ENCODE assay signal across 1 cellular context in the genomic region with DNA sequence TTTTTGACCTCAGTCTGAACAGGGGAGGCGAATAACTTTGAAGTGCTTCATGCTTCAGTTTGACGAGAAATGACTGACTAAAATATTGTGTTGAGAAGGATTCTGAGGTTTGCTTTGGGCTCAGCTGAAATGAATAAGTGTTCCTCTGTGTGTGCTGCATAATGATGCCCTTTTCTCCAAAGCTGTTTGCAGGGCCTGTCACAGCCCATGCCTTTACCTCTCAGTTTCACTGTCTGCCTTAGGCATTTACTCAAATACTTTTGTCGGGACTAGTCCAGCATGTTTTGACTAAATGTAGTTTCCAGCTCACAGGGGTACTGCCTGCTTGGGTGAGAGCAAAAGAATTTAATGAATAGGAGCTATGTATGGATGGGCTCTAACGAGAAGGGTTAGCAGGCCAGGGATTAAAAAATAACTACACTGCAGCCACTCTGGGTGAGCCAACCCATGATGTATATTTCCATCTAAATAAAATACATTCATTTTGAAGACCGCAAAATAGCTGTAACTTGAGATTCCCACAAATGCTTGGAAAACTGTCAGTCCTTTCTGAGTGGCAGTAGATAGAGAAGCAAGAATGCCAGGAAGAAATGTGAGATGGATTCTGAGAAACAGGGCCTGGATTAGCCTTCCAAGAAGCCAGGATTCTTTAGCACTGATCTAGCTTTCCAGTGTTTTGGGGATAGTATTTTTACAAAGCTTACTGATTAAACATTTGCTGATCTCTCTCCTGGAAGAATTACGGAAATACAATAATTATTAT.
TF ChIP-seq lines count a peak whose summit lies in the region.

No MANE protein-coding gene starts in this region.

TF ChIP-seq in SK-N-SH treated with all-trans-retinoic acid at 6 μM for 48 hours, 23 proteins besides CTCF, POLR2A, EP300 and RAD21 (continued from another document):
- TF ChIP-seq, protein P1, sequence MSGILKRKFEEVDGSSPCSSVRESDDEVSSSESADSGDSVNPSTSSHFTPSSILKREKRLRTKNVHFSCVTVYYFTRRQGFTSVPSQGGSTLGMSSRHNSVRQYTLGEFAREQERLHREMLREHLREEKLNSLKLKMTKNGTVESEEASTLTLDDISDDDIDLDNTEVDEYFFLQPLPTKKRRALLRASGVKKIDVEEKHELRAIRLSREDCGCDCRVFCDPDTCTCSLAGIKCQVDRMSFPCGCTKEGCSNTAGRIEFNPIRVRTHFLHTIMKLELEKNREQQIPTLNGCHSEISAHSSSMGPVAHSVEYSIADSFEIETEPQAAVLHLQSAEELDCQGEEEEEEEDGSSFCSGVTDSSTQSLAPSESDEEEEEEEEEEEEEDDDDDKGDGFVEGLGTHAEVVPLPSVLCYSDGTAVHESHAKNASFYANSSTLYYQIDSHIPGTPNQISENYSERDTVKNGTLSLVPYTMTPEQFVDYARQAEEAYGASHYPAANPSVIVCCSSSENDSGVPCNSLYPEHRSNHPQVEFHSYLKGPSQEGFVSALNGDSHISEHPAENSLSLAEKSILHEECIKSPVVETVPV (CRISPR knock-in tag; IDR thresholded peaks at IDR 0.05): no peak
- no peak for TF ChIP-seq CSDC2 (CRISPR knock-in tag; IDR thresholded peaks at IDR 0.05)
- TF ChIP-seq ZNF70 (CRISPR knock-in tag; IDR thresholded peaks at IDR 0.05): no peak
- TF ChIP-seq OSR1 (CRISPR knock-in tag; IDR thresholded peaks at IDR 0.05): no peak
